ENCODE assay signal across 9 cellular contexts in the genomic region with DNA sequence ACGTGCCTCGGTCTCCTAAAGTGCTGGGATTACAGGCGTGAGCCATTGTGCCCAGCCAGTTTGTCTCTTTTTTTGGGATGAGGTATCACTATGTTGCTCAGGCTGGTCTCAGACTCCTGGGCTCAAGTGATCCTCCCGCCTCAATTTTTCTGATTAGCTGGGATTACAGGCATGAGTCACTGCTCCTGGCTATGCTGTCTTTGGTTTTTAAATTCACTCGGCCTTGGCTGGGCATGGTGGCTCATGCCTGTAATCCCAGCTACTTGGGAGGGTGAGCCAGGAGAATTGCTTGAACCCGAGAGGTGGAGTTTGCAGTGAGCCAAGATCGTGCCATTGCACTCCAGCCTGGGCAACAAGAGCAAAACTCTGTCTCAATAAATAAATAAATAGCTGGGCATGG. TPM values are rescaled to one million over a fixed set of nuclear protein-coding genes. Genes with fewer than 3 reads are reported as not detected.
"Had no signal": no experiment of that assay in that cellular context is flagged by ENCODE, and none has a peak within 500 bp of the region (broad histone marks: within the 10 kb centered on the region; RNA-seq: fewer than 3 reads in every experiment).

No MANE protein-coding gene starts in this region.

RNA-seq across cellular contexts. Expression of a gene that starts 8.9 kb away (rescaled TPM):
- total RNA-seq: activated CD8-positive, alpha-beta memory T cell treated with anti-CD3 and anti-CD28 coated beads, Interleukin-2, amount 10 ng/mL, durations not matched to agents 7 days and 5 days; activated CD8-positive, alpha-beta T cell treated with anti-CD3 and anti-CD28 coated beads for 36 hours; activated naive CD8-positive, alpha-beta T cell treated with anti-CD3 and anti-CD28 coated beads for 36 hours; activated T-helper 2 cell treated with anti-CD3 and anti-CD28 coated beads, Interferon-gamma antibody, Interleukin-2, Interleukin-4, amounts not matched to agents 10 μg/mL and 5 μg/mL and 100 μg/mL, durations not matched to agents 14 hours and 24 hours and 36 hours; fibroblast of lung; left ventricle myocardium inferior; lung microvascular endothelial cell; pulmonary artery endothelial cell; skeletal muscle tissue had no signal
